In genomic region chr1:156456625-156457465, GRCh38 we compare ENCODE assay signal across 8 cellular contexts. TPM values are rescaled to one million over a fixed set of nuclear protein-coding genes. Genes with fewer than 3 reads are reported as not detected.
DNase-seq lines count a peak whose midpoint lies in the region; ATAC-seq and TF ChIP-seq lines count a peak whose summit lies in the region.

No MANE protein-coding gene starts in this region.

- H3K36me3 ChIP-seq in BLaER1 (peaks cover 19% of the 10 kb centered on the region; the same call in 1 of the 2 replicates), colonic mucosa (no peaks in the 10 kb centered on the region)

- H3K4me1 ChIP-seq in BLaER1 (peaks cover 21% of the 10 kb centered on the region), colonic mucosa (no peaks in the 10 kb centered on the region)

- TF ChIP-seq CTCF in colonic mucosa (IDR thresholded peaks at IDR 0.05), result no peak

- peaks cover 15% of the 10 kb centered on the region for H4K20me1 ChIP-seq in BLaER1

- H3K27me3 ChIP-seq in BLaER1 (no peaks in the 10 kb centered on the region), colonic mucosa (no peaks in the 10 kb centered on the region)

- H3K4me3 ChIP-seq in BLaER1 (peak overlapping the region; percentile 67), colonic mucosa (peak overlapping the region; percentile 41)

- peak overlapping the region; percentile 81 for H3K27ac ChIP-seq in BLaER1
- peak overlapping the region; percentile 99 for H3K27ac ChIP-seq in colonic mucosa

- DNase-seq in NCI-H524 treated with DMSO at 0.1 percent for 48 hours (lab: John Stamatoyannopoulos, UW) (peak; percentile 93), colonic mucosa (peak; percentile 98), kidney tubule cell (ENCODE audit: low spot score) (peak; percentile 99)
- DNase-seq in activated CD4-positive, alpha-beta T cell treated with anti-CD3 and anti-CD28 coated beads for 48 hours, result peak; percentile 98
- DNase-seq in stimulated activated CD4-positive, alpha-beta T cell treated with anti-CD3 and anti-CD28 coated beads, Interleukin-1b, Interleukin-23, amount 100 ng/mL, for 1 hour (ENCODE audit: low read depth in 2 of 2), result peak; percentile 93 to 95

- peak overlapping the region; percentile 92 for H3K4me2 ChIP-seq in BLaER1

- H3K9me3 ChIP-seq in BLaER1 (no peaks in the 10 kb centered on the region), colonic mucosa (no peaks in the 10 kb centered on the region)

- H3K9ac ChIP-seq in BLaER1 (peak overlapping the region; percentile 77), colonic mucosa (ENCODE audit: low read depth in 2 of 2, low read length in 2 of 2) (peak overlapping the region; percentile 74 to 77)

- peak; percentile 79 for ATAC-seq in GM19324 (IDR thresholded peaks at IDR 0.05; ENCODE audit: low FRiP score, unreplicated experiment)
- ATAC-seq in HG03460 (IDR thresholded peaks at IDR 0.05; ENCODE audit: unreplicated experiment), result peak; percentile 78

- intact Hi-C loops in colonic mucosa (cut with DNase I), result loop anchor here (2.0 kb wide), 1 partner anchor 44 kb away; the partner anchor contains the start of gene MEF2D

RNA-seq across cellular contexts. Expression of gene MEF2D, which starts 43.7 kb away (rescaled TPM):
- total RNA-seq in colonic mucosa, result 10 to 100 TPM; 32.3 to 49.9 TPM

Comparison
In these comparisons a context has a peak if more than half of its experiments do, and no peak if none do; other contexts are left out.
1. Peak in every context shown above with its lines: DNase-seq, ATAC-seq, H3K4me3 ChIP-seq and H3K27ac ChIP-seq.